In genomic region chr5:37709020-37709419, GRCh38 we compare ENCODE assay signal across 18 cellular contexts.
"Had no signal": no experiment of that assay in that cellular context is flagged by ENCODE, and none has a peak within 500 bp of the region (broad histone marks: within the 10 kb centered on the region; RNA-seq: fewer than 3 reads in every experiment).

No MANE protein-coding gene starts in this region.

- H3K36me3 ChIP-seq: esophagus muscularis mucosa, gastrocnemius medialis, left lung, lower lobe of right lung had no signal

- ATAC-seq: heart right ventricle, left cardiac atrium, left lung, left ventricle myocardium superior, lower lobe of right lung had no signal

- H3K4me1 ChIP-seq: heart right ventricle, left lung, lower lobe of right lung had no signal

- H3K27ac ChIP-seq: coronary artery, dorsolateral prefrontal cortex, esophagus muscularis mucosa, heart right ventricle, left lung, lower lobe of right lung had no signal

- DNase-seq: dermis blood vessel endothelial cell; dorsolateral prefrontal cortex; effector CD4-positive, alpha-beta T cell; effector memory CD4-positive, alpha-beta T cell; foreskin melanocyte; gastrocnemius medialis; glutamatergic neuron; head of caudate nucleus; heart right ventricle; hippocampal formation; left cardiac atrium; left lung; left ventricle myocardium superior; lower lobe of right lung; mesendoderm; midbrain had no signal

- H3K9me3 ChIP-seq: esophagus muscularis mucosa, gastrocnemius medialis, heart right ventricle, left lung, lower lobe of right lung had no signal

- H3K27me3 ChIP-seq: dorsolateral prefrontal cortex, esophagus muscularis mucosa, gastrocnemius medialis, heart right ventricle, left lung had no signal

- H3K4me3 ChIP-seq: coronary artery, dorsolateral prefrontal cortex, esophagus muscularis mucosa, gastrocnemius medialis, heart right ventricle, left lung, lower lobe of right lung had no signal
